Comparison of ENCODE assay signal across 15 cellular contexts in the genomic region with DNA sequence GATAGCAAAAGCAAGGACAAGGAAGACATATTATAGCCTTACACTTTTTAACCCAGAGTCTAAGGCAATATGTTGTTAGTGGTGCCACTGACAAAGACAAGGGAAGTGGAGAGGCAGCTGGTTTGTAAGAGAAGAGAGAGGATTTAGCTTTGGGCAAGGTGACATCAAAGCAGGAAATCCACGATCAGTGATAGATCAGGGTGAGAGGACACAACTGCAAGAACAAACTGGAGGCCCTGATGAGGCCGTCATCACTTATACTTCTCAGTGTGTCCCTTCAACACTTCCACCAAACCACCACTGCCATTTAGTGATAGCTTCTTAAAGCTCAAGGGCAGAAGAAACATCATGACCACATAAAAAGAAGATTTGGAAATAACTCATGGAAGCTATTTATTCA. TPM values are rescaled to one million over a fixed set of nuclear protein-coding genes. Genes with fewer than 3 reads are reported as not detected.
"Had no signal": no experiment of that assay in that cellular context is flagged by ENCODE, and none has a peak within 500 bp of the region (broad histone marks: within the 10 kb centered on the region; RNA-seq: fewer than 3 reads in every experiment).

No MANE protein-coding gene starts in this region.

RNA-seq across cellular contexts. Expression of a gene that starts 20.7 kb away (rescaled TPM):
- total RNA-seq: activated B cell treated with CpG ODN at 0.5 μM for 24 hours; activated CD4-positive, alpha-beta memory T cell treated with anti-CD3 and anti-CD28 coated beads for 36 hours; activated CD4-positive, alpha-beta memory T cell treated with anti-CD3 and anti-CD28 coated beads, Interleukin-2, amount 10 ng/mL, durations not matched to agents 7 days and 5 days; activated CD4-positive, alpha-beta T cell treated with anti-CD3 and anti-CD28 coated beads, Interleukin-2, amount 10 ng/mL, durations not matched to agents 24 days and 14 days; activated CD4-positive, alpha-beta T cell treated with anti-CD3 and anti-CD28 coated beads, Interleukin-2, amount 10 ng/mL, durations not matched to agents 7 days and 5 days; activated CD8-positive, alpha-beta memory T cell treated with anti-CD3 and anti-CD28 coated beads for 36 hours; activated CD8-positive, alpha-beta memory T cell treated with anti-CD3 and anti-CD28 coated beads, Interleukin-2, amount 10 ng/mL, durations not matched to agents 7 days and 5 days; activated CD8-positive, alpha-beta T cell treated with anti-CD3 and anti-CD28 coated beads for 36 hours; activated CD8-positive, alpha-beta T cell treated with anti-CD3 and anti-CD28 coated beads, Interleukin-2, amount 10 ng/mL, durations not matched to agents 7 days and 5 days; T-helper 1 cell treated with Interleukin-12 subunit alpha and Interleukin-12 subunit beta and Interleukin-4 antibody, amounts not matched to agents 30 ng/mL and 1 ng/mL, for 36 hours; T-helper 17 cell; T-helper 2 cell treated with Interferon-gamma antibody and Interleukin-4, amounts not matched to agents 100 ng/mL and 5 ng/mL, for 36 hours had no signal

RNA-seq across cellular contexts. Expression of a gene that starts 30.7 kb away (rescaled TPM):
- total RNA-seq: activated B cell treated with CpG ODN at 0.5 μM for 24 hours; activated CD4-positive, alpha-beta memory T cell treated with anti-CD3 and anti-CD28 coated beads for 36 hours; activated CD4-positive, alpha-beta memory T cell treated with anti-CD3 and anti-CD28 coated beads, Interleukin-2, amount 10 ng/mL, durations not matched to agents 7 days and 5 days; activated CD4-positive, alpha-beta T cell treated with anti-CD3 and anti-CD28 coated beads for 36 hours; activated CD4-positive, alpha-beta T cell treated with anti-CD3 and anti-CD28 coated beads, Interleukin-2, amount 10 ng/mL, durations not matched to agents 24 days and 14 days; activated CD4-positive, alpha-beta T cell treated with anti-CD3 and anti-CD28 coated beads, Interleukin-2, amount 10 ng/mL, durations not matched to agents 7 days and 5 days; activated CD8-positive, alpha-beta memory T cell treated with anti-CD3 and anti-CD28 coated beads for 36 hours; activated CD8-positive, alpha-beta memory T cell treated with anti-CD3 and anti-CD28 coated beads, Interleukin-2, amount 10 ng/mL, durations not matched to agents 7 days and 5 days; activated CD8-positive, alpha-beta T cell treated with anti-CD3 and anti-CD28 coated beads for 36 hours; activated CD8-positive, alpha-beta T cell treated with anti-CD3 and anti-CD28 coated beads, Interleukin-2, amount 10 ng/mL, durations not matched to agents 7 days and 5 days; T-helper 1 cell treated with Interleukin-12 subunit alpha and Interleukin-12 subunit beta and Interleukin-4 antibody, amounts not matched to agents 30 ng/mL and 1 ng/mL, for 36 hours; T-helper 17 cell; T-helper 2 cell treated with Interferon-gamma antibody and Interleukin-4, amounts not matched to agents 100 ng/mL and 5 ng/mL, for 36 hours had no signal

RNA-seq across cellular contexts. Expression of a gene that starts 46.3 kb away (rescaled TPM):
- total RNA-seq: activated B cell treated with CpG ODN at 0.5 μM for 24 hours; activated CD4-positive, alpha-beta memory T cell treated with anti-CD3 and anti-CD28 coated beads for 36 hours; activated CD4-positive, alpha-beta memory T cell treated with anti-CD3 and anti-CD28 coated beads, Interleukin-2, amount 10 ng/mL, durations not matched to agents 7 days and 5 days; activated CD4-positive, alpha-beta T cell treated with anti-CD3 and anti-CD28 coated beads for 36 hours; activated CD4-positive, alpha-beta T cell treated with anti-CD3 and anti-CD28 coated beads, Interleukin-2, amount 10 ng/mL, durations not matched to agents 24 days and 14 days; activated CD4-positive, alpha-beta T cell treated with anti-CD3 and anti-CD28 coated beads, Interleukin-2, amount 10 ng/mL, durations not matched to agents 7 days and 5 days; activated CD8-positive, alpha-beta memory T cell treated with anti-CD3 and anti-CD28 coated beads for 36 hours; activated CD8-positive, alpha-beta memory T cell treated with anti-CD3 and anti-CD28 coated beads, Interleukin-2, amount 10 ng/mL, durations not matched to agents 7 days and 5 days; activated CD8-positive, alpha-beta T cell treated with anti-CD3 and anti-CD28 coated beads for 36 hours; activated CD8-positive, alpha-beta T cell treated with anti-CD3 and anti-CD28 coated beads, Interleukin-2, amount 10 ng/mL, durations not matched to agents 7 days and 5 days; T-cell; T-helper 1 cell treated with Interleukin-12 subunit alpha and Interleukin-12 subunit beta and Interleukin-4 antibody, amounts not matched to agents 30 ng/mL and 1 ng/mL, for 36 hours; T-helper 17 cell; T-helper 2 cell treated with Interferon-gamma antibody and Interleukin-4, amounts not matched to agents 100 ng/mL and 5 ng/mL, for 36 hours; WTC11 had no signal
